ENCODE assay signal across 9 cellular contexts in genomic region chr7:128373588-128373987, GRCh38. TPM values are rescaled to one million over a fixed set of nuclear protein-coding genes. Genes with fewer than 3 reads are reported as not detected.
"Had no signal": no experiment of that assay in that cellular context is flagged by ENCODE, and none has a peak within 500 bp of the region (broad histone marks: within the 10 kb centered on the region; RNA-seq: fewer than 3 reads in every experiment).

No MANE protein-coding gene starts in this region.

- H3K4me3 Mint-ChIP-seq: GM23338, HFFc6, IgD-negative memory B cell had no signal

- H3K4me3 ChIP-seq: GM23338, HAP-1 had no signal

- H3K27ac Mint-ChIP-seq: GM23338, HFFc6, IgD-negative memory B cell had no signal

- H3K36me3 ChIP-seq: HAP-1 had no signal

- H3K9me3 Mint-ChIP-seq: GM23338 had no signal

- H3K27ac ChIP-seq: HL-60 had no signal

- H3K36me3 Mint-ChIP-seq: IgD-negative memory B cell had no signal

- H3K9me3 ChIP-seq: HAP-1 had no signal

- H3K4me1 ChIP-seq: HAP-1 had no signal

- DNase-seq: HFFc6, KG1 had no signal

- ATAC-seq: GM23338, HCT116, HepG2 had no signal

- H3K4me1 Mint-ChIP-seq: GM23338, IgD-negative memory B cell had no signal

RNA-seq across cellular contexts. Expression of gene PRRT4, which starts 12.1 kb away (rescaled TPM):
- total RNA-seq: HepG2, HFFc6, HT1080 had no signal
